31 cellular contexts compared by ENCODE assay signal in the genomic region with DNA sequence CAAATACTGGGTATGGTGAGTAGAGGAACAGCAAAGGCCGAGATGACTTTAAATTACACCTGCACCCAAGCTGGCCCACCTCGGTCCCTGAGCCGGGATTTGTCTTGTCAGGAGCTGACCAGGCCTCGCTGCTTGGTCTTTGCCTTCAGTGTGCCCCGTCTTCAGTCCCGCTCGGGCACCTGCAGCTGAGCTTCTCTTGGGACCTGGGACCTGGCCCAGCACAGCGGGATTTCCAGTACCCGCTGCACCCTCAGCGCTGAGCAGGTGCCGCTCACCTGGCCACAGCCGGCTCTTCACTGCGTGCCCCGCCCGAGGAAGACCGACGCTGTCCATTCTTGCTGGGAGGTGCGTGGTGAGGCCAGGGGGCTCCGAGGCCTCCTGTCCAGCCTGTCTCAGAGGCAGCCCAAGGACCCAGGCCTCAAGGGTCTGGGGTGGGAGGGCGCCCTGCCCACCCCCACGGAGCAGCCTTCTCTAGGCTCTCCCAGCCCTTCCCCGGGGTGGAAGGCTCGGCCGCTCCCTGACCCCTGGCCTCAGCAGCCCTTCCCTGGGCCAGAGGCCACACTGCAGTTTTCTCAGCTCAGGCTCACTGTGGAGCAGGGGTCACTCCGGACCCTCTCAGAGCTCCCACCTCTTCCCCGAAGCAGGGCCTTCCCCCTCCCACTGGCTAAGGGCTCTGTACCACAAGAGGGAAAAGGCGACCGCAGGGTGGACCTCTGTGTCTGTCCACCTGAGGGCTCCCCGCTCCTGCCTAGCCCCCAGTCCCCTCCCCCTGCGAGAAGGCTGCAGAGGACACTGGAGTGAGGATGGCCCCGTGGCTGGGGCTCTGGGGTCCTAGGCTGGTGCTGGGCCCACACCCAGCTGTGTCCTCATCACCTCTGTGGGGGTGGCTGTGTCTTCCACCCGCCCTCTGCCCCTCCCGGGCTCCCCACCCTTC.
"Had no signal": no experiment of that assay in that cellular context is flagged by ENCODE, and none has a peak within 500 bp of the region (broad histone marks: within the 10 kb centered on the region; RNA-seq: fewer than 3 reads in every experiment).

No MANE protein-coding gene starts in this region.

- H3K4me3 Mint-ChIP-seq: activated B cell treated with CpG ODN at 0.5 μM for 24 hours; activated CD4-positive, alpha-beta T cell treated with anti-CD3 and anti-CD28 coated beads, Interleukin-2, amount 10 ng/mL, durations not matched to agents 24 days and 14 days; activated CD8-positive, alpha-beta memory T cell treated with anti-CD3 and anti-CD28 coated beads, Interleukin-2, amount 10 ng/mL, durations not matched to agents 7 days and 5 days; activated naive CD4-positive, alpha-beta T cell treated with anti-CD3 and anti-CD28 coated beads, Interleukin-2, amount 50 U/mL, for 24 hours; activated naive CD8-positive, alpha-beta T cell treated with anti-CD3 and anti-CD28 coated beads, Interleukin-2, amount 50 U/mL, for 24 hours; activated T-cell treated with anti-CD3 and anti-CD28 coated beads, Interleukin-2, amount 50 U/mL, for 24 hours; activated T-helper 1 cell treated with anti-CD3 and anti-CD28 coated beads, Interleukin-12 subunit alpha, Interleukin-12 subunit beta, Interleukin-2, Interleukin-4 antibody, amounts not matched to agents 30 ng/mL and 10 ng/mL and 1 ng/mL, durations not matched to agents 14 hours and 24 hours and 36 hours; T-helper 1 cell treated with Interleukin-12 subunit alpha and Interleukin-12 subunit beta and Interleukin-4 antibody, amounts not matched to agents 30 μg/mL and 1 μg/mL, for 36 hours had no signal

- H3K4me1 ChIP-seq: Peyer's patch, SJSA1 had no signal

- H3K36me3 ChIP-seq: brain microvascular endothelial cell, cardiac muscle cell, Peyer's patch, SJSA1 had no signal

- H3K9me3 Mint-ChIP-seq: activated naive CD4-positive, alpha-beta T cell treated with anti-CD3 and anti-CD28 coated beads, Interleukin-2, amount 50 U/mL, for 24 hours had no signal

- DNase-seq: activated B cell treated with CpG ODN at 0.5 μM for 24 hours; activated CD4-positive, alpha-beta T cell treated with anti-CD3 and anti-CD28 coated beads for 1 hour; activated CD4-positive, alpha-beta T cell treated with anti-CD3 and anti-CD28 coated beads, Interleukin-2, amount 10 ng/mL, durations not matched to agents 24 days and 14 days; activated CD4-positive, alpha-beta T cell treated with anti-CD3 and anti-CD28 coated beads, Interleukin-2, amount 50 U/mL, for 48 hours; activated CD8-positive, alpha-beta memory T cell treated with anti-CD3 and anti-CD28 coated beads, Interleukin-2, amount 10 ng/mL, durations not matched to agents 7 days and 5 days; activated effector memory CD4-positive, alpha-beta T cell treated with Interleukin-2 at 50 U/mL for 16 hours; activated naive CD4-positive, alpha-beta T cell; activated naive CD8-positive, alpha-beta T cell treated with anti-CD3 and anti-CD28 coated beads, Interleukin-2, amount 50 U/mL, for 24 hours; activated T-cell treated with anti-CD3 and anti-CD28 coated beads, Interleukin-2, amount 50 U/mL, for 24 hours; amygdala; brain microvascular endothelial cell; Kasumi-1; KBM-7; NCI-H1105 treated with DMSO at 0.1 percent for 48 hours; NCI-H1436 treated with DMSO at 0.1 percent for 48 hours; NCI-H1930; NCI-H2171; NCI-H2227 treated with DMSO at 0.1 percent for 48 hours; NCI-H446 treated with DMSO at 0.1 percent for 48 hours; NCI-H526; NCI-H82; NK-92 treated with Interleukin-12 subunit alpha and Interleukin-12 subunit beta, amount 100 ng/mL, for 24 hours; Peyer's patch; SHP77 had no signal

- H3K4me3 ChIP-seq: cardiac muscle cell, Peyer's patch, SJSA1 had no signal

- ATAC-seq: activated CD8-positive, alpha-beta memory T cell treated with anti-CD3 and anti-CD28 coated beads, Interleukin-2, amount 10 ng/mL, durations not matched to agents 7 days and 5 days; activated naive CD8-positive, alpha-beta T cell treated with anti-CD3 and anti-CD28 coated beads, Interleukin-2, amount 50 U/mL, for 24 hours; SK-N-SH treated with all-trans-retinoic acid at 6 μM for 48 hours had no signal

- H3K9me3 ChIP-seq: Peyer's patch, SJSA1 had no signal

- H3K27ac ChIP-seq: brain microvascular endothelial cell, cardiac muscle cell, Peyer's patch, RWPE1, SJSA1 had no signal

- H3K27ac Mint-ChIP-seq: activated B cell treated with CpG ODN at 0.5 μM for 24 hours; activated CD4-positive, alpha-beta T cell treated with anti-CD3 and anti-CD28 coated beads, Interleukin-2, amount 10 ng/mL, durations not matched to agents 24 days and 14 days; activated CD8-positive, alpha-beta memory T cell treated with anti-CD3 and anti-CD28 coated beads, Interleukin-2, amount 10 ng/mL, durations not matched to agents 7 days and 5 days; activated naive CD4-positive, alpha-beta T cell treated with anti-CD3 and anti-CD28 coated beads, Interleukin-2, amount 50 U/mL, for 24 hours; activated naive CD8-positive, alpha-beta T cell treated with anti-CD3 and anti-CD28 coated beads, Interleukin-2, amount 50 U/mL, for 24 hours; activated T-cell treated with anti-CD3 and anti-CD28 coated beads, Interleukin-2, amount 50 U/mL, for 24 hours; activated T-helper 1 cell treated with anti-CD3 and anti-CD28 coated beads, Interleukin-12 subunit alpha, Interleukin-12 subunit beta, Interleukin-2, Interleukin-4 antibody, amounts not matched to agents 30 ng/mL and 10 ng/mL and 1 ng/mL, durations not matched to agents 14 hours and 24 hours and 36 hours; T-helper 1 cell treated with Interleukin-12 subunit alpha and Interleukin-12 subunit beta and Interleukin-4 antibody, amounts not matched to agents 30 μg/mL and 1 μg/mL, for 36 hours had no signal

- H3K4me1 Mint-ChIP-seq: activated CD4-positive, alpha-beta T cell treated with anti-CD3 and anti-CD28 coated beads, Interleukin-2, amount 10 ng/mL, durations not matched to agents 24 days and 14 days; activated naive CD4-positive, alpha-beta T cell treated with anti-CD3 and anti-CD28 coated beads, Interleukin-2, amount 50 U/mL, for 24 hours; activated naive CD8-positive, alpha-beta T cell treated with anti-CD3 and anti-CD28 coated beads, Interleukin-2, amount 50 U/mL, for 24 hours had no signal

- H3K27me3 Mint-ChIP-seq: activated B cell treated with CpG ODN at 0.5 μM for 24 hours; activated CD4-positive, alpha-beta T cell treated with anti-CD3 and anti-CD28 coated beads, Interleukin-2, amount 10 ng/mL, durations not matched to agents 24 days and 14 days; activated naive CD4-positive, alpha-beta T cell treated with anti-CD3 and anti-CD28 coated beads, Interleukin-2, amount 50 U/mL, for 24 hours; activated naive CD8-positive, alpha-beta T cell treated with anti-CD3 and anti-CD28 coated beads, Interleukin-2, amount 50 U/mL, for 24 hours; activated T-cell treated with anti-CD3 and anti-CD28 coated beads, Interleukin-2, amount 50 U/mL, for 24 hours had no signal

- H3K27me3 ChIP-seq: brain microvascular endothelial cell, cardiac muscle cell, Peyer's patch, SJSA1 had no signal
